In the genomic region with DNA sequence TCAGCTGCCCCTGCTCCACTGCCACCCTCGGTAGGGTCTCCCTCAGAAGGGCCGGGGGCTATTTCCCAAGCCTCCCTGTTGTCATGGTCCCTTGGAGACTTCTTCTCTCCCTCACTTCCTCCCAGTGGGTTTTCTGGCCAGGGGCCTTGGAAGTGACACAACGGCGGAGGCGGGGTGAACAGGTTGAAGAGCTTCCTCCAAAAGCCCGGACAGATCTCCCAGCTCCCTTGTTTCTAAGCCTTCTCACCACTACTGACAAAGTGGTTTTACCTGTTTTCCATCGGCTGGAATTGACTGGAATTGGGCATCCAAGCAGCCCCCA, we compare ENCODE assay signal across 8 cellular contexts. TPM values are rescaled to one million over a fixed set of nuclear protein-coding genes. Genes with fewer than 3 reads are reported as not detected.
DNase-seq lines count a peak whose midpoint lies in the region; ATAC-seq and TF ChIP-seq lines count a peak whose summit lies in the region.

No MANE protein-coding gene starts in this region.

- 0 out of 2 replicates have a peak overlapping the region, but pooled peaks have one; percentile 26 for H3K14ac ChIP-seq in IMR-90 (replicated peaks; ENCODE audit: low read depth, low read length)

- no peaks in the 10 kb centered on the region for H3K27me3 ChIP-seq in IMR-90 (ENCODE audit: control insufficient read depth, insufficient read depth, low read length)

- DNase-seq in IMR-90 (peak; percentile 9), WTC11 (ENCODE audit: low spot score) (no peak), left ventricle myocardium superior (peak; percentile 61), NCI-H526 (lab: John Stamatoyannopoulos, UW) (no peak), retina (no peak)

- no peak overlapping the region for H2AK9ac ChIP-seq in IMR-90 (replicated peaks; ENCODE audit: low read depth, low read length, poor library complexity)

- H2BK5ac ChIP-seq in IMR-90 (ENCODE audit: low read depth, low read length, poor library complexity, severe bottlenecking) = peak overlapping the region; percentile 33

- no peak overlapping the region for H3K4me3 Mint-ChIP-seq in WTC11
- H3K4me3 Mint-ChIP-seq in stimulated activated memory B cell treated with anti-CD40 and anti-IgM and Interleukin-4, amounts not matched to agents 10 μg/mL and 1 μg/mL and 100 μg/mL, for 72 hours = peak overlapping the region; percentile 44

- H3K36me3 ChIP-seq in IMR-90 (ENCODE audit: control insufficient read depth, insufficient read depth, low read length) = peaks cover 48% of the 10 kb centered on the region

- peaks cover 100% of the 10 kb centered on the region for H4K20me1 ChIP-seq in IMR-90 (ENCODE audit: insufficient read depth, low read length)

- no peak overlapping the region for H4K91ac ChIP-seq in IMR-90 (ENCODE audit: insufficient read depth, low read depth, low read length)

- CTCF ChIA-PET in IMR-90 (lab: Yijun Ruan, JAX) (no interaction called here), WTC11 (lab: Charles Lee) (interaction anchor here (0.6 to 1.0 kb wide), 2 partner anchors 70 to 97 kb away, joined by 3 read pairs; no protein-coding TSS in a partner anchor)

- no peak overlapping the region for H4K5ac ChIP-seq in IMR-90 (ENCODE audit: low read depth, low read length)

- H4K8ac ChIP-seq in IMR-90 (ENCODE audit: low read depth in 2 of 2, low read length in 2 of 2) = no peak overlapping the region

- no peaks in the 10 kb centered on the region for H3K9me3 ChIP-seq in IMR-90 (ENCODE audit: control insufficient read depth, insufficient read depth, low read length)

- no peak overlapping the region for H3K18ac ChIP-seq in IMR-90 (ENCODE audit: low read depth, low read length)

- H2BK120ac ChIP-seq in IMR-90 (ENCODE audit: low read depth, low read length) = no peak overlapping the region

- TF ChIP-seq POLR2A in IMR-90 (IDR thresholded peaks at IDR 0.05; ENCODE audit: low read depth, low read length) = no peak

- no peaks in the 10 kb centered on the region for H3K9me3 Mint-ChIP-seq in WTC11
- no peaks in the 10 kb centered on the region for H3K9me3 Mint-ChIP-seq in stimulated activated memory B cell treated with anti-CD40 and anti-IgM and Interleukin-4, amounts not matched to agents 10 μg/mL and 1 μg/mL and 100 μg/mL, for 72 hours

- peaks cover 86% of the 10 kb centered on the region for H3K4me1 Mint-ChIP-seq in WTC11
- H3K4me1 Mint-ChIP-seq in stimulated activated memory B cell treated with anti-CD40 and anti-IgM and Interleukin-4, amounts not matched to agents 10 μg/mL and 1 μg/mL and 100 μg/mL, for 72 hours = peaks cover 91% of the 10 kb centered on the region

- no peaks in the 10 kb centered on the region for H3K27me3 Mint-ChIP-seq in WTC11 (ENCODE audit: low read depth)
- no peaks in the 10 kb centered on the region for H3K27me3 Mint-ChIP-seq in stimulated activated memory B cell treated with anti-CD40 and anti-IgM and Interleukin-4, amounts not matched to agents 10 μg/mL and 1 μg/mL and 100 μg/mL, for 72 hours

- TF ChIP-seq RAD21 in IMR-90 (IDR thresholded peaks at IDR 0.05; ENCODE audit: low read length) = no peak

- peaks cover 0 to 48% of the 10 kb centered on the region in 2 experiments; a peak in 2 of 4 replicates for H3K79me1 ChIP-seq in IMR-90 (ENCODE audit: low read depth in 1 of 2, low read length in 2 of 2)

- no peak overlapping the region for H3K56ac ChIP-seq in IMR-90 (ENCODE audit: extremely low read depth, insufficient read depth, low read length)

- 60% methylated on average over 1 of the region's 7 CpGs; no CpG with 5 or more reads in 1 of the 2 experiments for WGBS in IMR-90 (ENCODE audit: extremely low coverage in 2 of 2, insufficient read length in 1 of 2), 2 experiments

- TF ChIP-seq CTCF in IMR-90 (conservative IDR thresholded peaks at IDR 0.05; ENCODE audit: low read depth, low read length) = no peak
- TF ChIP-seq CTCF in WTC11 (IDR thresholded peaks at IDR 0.05) = no peak

- no peak overlapping the region for H3K4me3 ChIP-seq in IMR-90 (ENCODE audit: insufficient read depth, low read depth, low read length)

- H3K23ac ChIP-seq in IMR-90 (ENCODE audit: low read depth, low read length) = peak overlapping the region; percentile 65; the same call in 1 of the 2 replicates

- no peak overlapping the region for H2AFZ ChIP-seq in IMR-90 (replicated peaks; ENCODE audit: low read length, poor library complexity)

- no peak overlapping the region for H3K4me2 ChIP-seq in IMR-90 (ENCODE audit: low read depth, low read length)

- H2BK15ac ChIP-seq in IMR-90 (ENCODE audit: low read depth, low read length) = no peak overlapping the region

- in situ Hi-C loops in IMR-90 (cut with MboI; ENCODE audit: low sequenced_read_pairs) = no loop called here

- peak overlapping the region; percentile 58 for H3K27ac ChIP-seq in IMR-90 (ENCODE audit: insufficient read depth, low read length)

- H3K9ac ChIP-seq in IMR-90 (ENCODE audit: low read depth, low read length) = no peak overlapping the region

- dilution Hi-C loops in IMR-90 (cut with HindIII; ENCODE audit: low sequenced_read_pairs, unreplicated experiment) = no loop called here

- ATAC-seq in IMR-90 (ENCODE audit: low read depth) (no peak), WTC11 (no peak), left ventricle myocardium superior (no peak), HG02981 (IDR thresholded peaks at IDR 0.05; ENCODE audit: unreplicated experiment) (no peak), GM21723 (IDR thresholded peaks at IDR 0.05; ENCODE audit: unreplicated experiment) (no peak)
- no peak for ATAC-seq in stimulated activated memory B cell treated with anti-CD40 and anti-IgM and Interleukin-4, amounts not matched to agents 10 μg/mL and 1 μg/mL and 100 μg/mL, for 72 hours

- peak overlapping the region; percentile 6; the same call in 1 of the 2 replicates for H3K4ac ChIP-seq in IMR-90 (ENCODE audit: low read depth, low read length)

- intact Hi-C loops in IMR-90 (cut with micrococcal nuclease) = no loop called here
- intact Hi-C loops in left ventricle myocardium superior (cut with micrococcal nuclease) = no loop called here

- no TSS peak for BruUV-seq in IMR-90 (replicated peaks; lab: Mats Ljungman, UMichigan)

- H2BK20ac ChIP-seq in IMR-90 (ENCODE audit: low read depth, low read length) = no peak overlapping the region

- H3K9me1 ChIP-seq in IMR-90 (ENCODE audit: insufficient read depth, low read length) = peaks cover 38% of the 10 kb centered on the region

- POLR2A ChIA-PET in IMR-90 (lab: Charles Lee; ENCODE audit: unreplicated experiment) = interaction anchor here (0.6 kb wide), 1 partner anchor 9 kb away, joined by 7 read pairs; no protein-coding TSS in a partner anchor
- POLR2A ChIA-PET in WTC11 (lab: Charles Lee) = interaction anchor here (0.7 to 8.0 kb wide), 3 partner anchors 13 to 41 kb away, joined by 5 to 66 read pairs (median 9); partner anchors contain the start of gene MYH9

- H3K27ac Mint-ChIP-seq in WTC11 = peak overlapping the region; percentile 97
- H3K27ac Mint-ChIP-seq in stimulated activated memory B cell treated with anti-CD40 and anti-IgM and Interleukin-4, amounts not matched to agents 10 μg/mL and 1 μg/mL and 100 μg/mL, for 72 hours = peak overlapping the region; percentile 89

- peaks cover 57% of the 10 kb centered on the region for H3K4me1 ChIP-seq in IMR-90 (ENCODE audit: control insufficient read depth, insufficient read depth, low read length)

- H3K36me3 Mint-ChIP-seq in WTC11 = peaks cover 17% of the 10 kb centered on the region
- H3K36me3 Mint-ChIP-seq in stimulated activated memory B cell treated with anti-CD40 and anti-IgM and Interleukin-4, amounts not matched to agents 10 μg/mL and 1 μg/mL and 100 μg/mL, for 72 hours = peaks cover 51% of the 10 kb centered on the region

- no peak overlapping the region for H2AK5ac ChIP-seq in IMR-90 (ENCODE audit: low read depth, low read length)

TF ChIP-seq in IMR-90, 13 proteins besides CTCF, POLR2A, EP300 and RAD21 (continues in another document):
- TF ChIP-seq MXI1 (IDR thresholded peaks at IDR 0.05; ENCODE audit: borderline replicate concordance, low read depth, low read length) (no peak), MAFK (IDR thresholded peaks at IDR 0.05; ENCODE audit: low read depth, low read length) (no peak), NFE2L2 (IDR thresholded peaks at IDR 0.05; ENCODE audit: low read depth, low read length) (no peak), FOS (IDR thresholded peaks at IDR 0.05; ENCODE audit: low read depth, low read length) (no peak), RCOR1 (IDR thresholded peaks at IDR 0.05; ENCODE audit: insufficient replicate concordance, low read length) (no peak)
- TF ChIP-seq, protein P1, sequence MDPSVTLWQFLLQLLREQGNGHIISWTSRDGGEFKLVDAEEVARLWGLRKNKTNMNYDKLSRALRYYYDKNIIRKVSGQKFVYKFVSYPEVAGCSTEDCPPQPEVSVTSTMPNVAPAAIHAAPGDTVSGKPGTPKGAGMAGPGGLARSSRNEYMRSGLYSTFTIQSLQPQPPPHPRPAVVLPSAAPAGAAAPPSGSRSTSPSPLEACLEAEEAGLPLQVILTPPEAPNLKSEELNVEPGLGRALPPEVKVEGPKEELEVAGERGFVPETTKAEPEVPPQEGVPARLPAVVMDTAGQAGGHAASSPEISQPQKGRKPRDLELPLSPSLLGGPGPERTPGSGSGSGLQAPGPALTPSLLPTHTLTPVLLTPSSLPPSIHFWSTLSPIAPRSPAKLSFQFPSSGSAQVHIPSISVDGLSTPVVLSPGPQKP (IDR thresholded peaks at IDR 0.05; ENCODE audit: borderline replicate concordance, low read depth, low read length) = no peak

TF ChIP-seq in WTC11, 78 proteins besides CTCF, POLR2A, EP300 and RAD21 (continues in another document):
- no peak for TF ChIP-seq KAT7 (CRISPR knock-in tag; IDR thresholded peaks at IDR 0.05; ENCODE audit: borderline replicate concordance)
- no peak for TF ChIP-seq CBFB (CRISPR knock-in tag; IDR thresholded peaks at IDR 0.05; ENCODE audit: low read depth)

RNA-seq across cellular contexts. Expression of gene MYH9, which starts 14.5 kb away (rescaled TPM):
- 554 and 783 TPM in 2 replicates for total RNA-seq in IMR-90 (2012; rRNA removed)
- 475 and 507 TPM in 2 replicates for polyA plus RNA-seq in IMR-90 (2012; rRNA removed)
- polyA plus RNA-seq in IMR-90 (2012; cell fraction: cytosol; rRNA removed) = 197 and 382 TPM in 2 replicates
- 449 and 493 TPM in 2 replicates for polyA plus RNA-seq in IMR-90 (2012; cell fraction: nucleus; rRNA removed; ENCODE audit: low replicate concordance)
- total RNA-seq in WTC11 (2021) = 272 to 288 TPM (median 277 TPM) in 3 replicates
- 161 TPM for total RNA-seq in left ventricle myocardium superior

Comparison
In these comparisons a context has a peak if more than half of its experiments do, and no peak if none do; other contexts are left out.
1. DNase-seq: peak in IMR-90 (single experiment) and left ventricle myocardium superior (single experiment); none in WTC11 (single experiment), NCI-H526 (0 of 2) and retina (single experiment).